9 cellular contexts compared by ENCODE assay signal in the genomic region with DNA sequence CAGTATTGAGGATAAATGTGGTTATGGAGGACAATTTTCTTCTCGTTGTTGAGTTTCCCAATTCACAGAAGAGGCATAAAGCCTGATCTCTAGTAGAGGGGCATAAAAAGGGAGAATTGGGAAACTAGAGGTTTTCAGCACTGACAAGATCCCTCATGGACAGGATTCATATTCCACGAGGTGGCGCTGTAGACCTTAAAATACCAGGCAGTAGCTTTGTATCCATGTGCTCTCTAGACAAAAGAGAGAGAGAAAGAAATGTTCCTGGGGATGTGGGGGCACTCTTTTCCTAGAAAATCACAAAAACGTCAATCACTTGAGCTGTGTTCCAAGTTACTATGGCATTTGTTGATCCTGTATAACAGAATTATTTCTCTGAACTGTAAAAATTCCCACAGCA.
DNase-seq lines count a peak whose midpoint lies in the region; ATAC-seq and TF ChIP-seq lines count a peak whose summit lies in the region.
"Had no signal": no experiment of that assay in that cellular context is flagged by ENCODE, and none has a peak within 500 bp of the region (broad histone marks: within the 10 kb centered on the region; RNA-seq: fewer than 3 reads in every experiment).

No MANE protein-coding gene starts in this region.

- H3K4me1 Mint-ChIP-seq in endothelial cell (ENCODE audit: unreplicated experiment): no peaks in the 10 kb centered on the region

- DNase-seq in AG08396 (ENCODE audit: low spot score) (peak; percentile 2), GM12864 (ENCODE audit: low read depth) (peak; percentile 4), NCI-H524 (lab: John Stamatoyannopoulos, UW) (peak; percentile 58 to 71), endothelial cell (ENCODE audit: low spot score) (peak; percentile 41), vagina (ENCODE audit: extremely low spot score in 2 of 2) (no peak), MG63 (no peak)
- DNase-seq: midbrain had no signal

- no peak overlapping the region for H3K4me3 Mint-ChIP-seq in endothelial cell (ENCODE audit: unreplicated experiment)

- no peak overlapping the region for H3K27ac Mint-ChIP-seq in endothelial cell (ENCODE audit: unreplicated experiment)

- TF ChIP-seq POLR2A in vagina (IDR thresholded peaks at IDR 0.05): no peak

- no peaks in the 10 kb centered on the region for H3K36me3 Mint-ChIP-seq in endothelial cell (ENCODE audit: low read depth, unreplicated experiment)

- H3K4me1 ChIP-seq in vagina: no peaks in the 10 kb centered on the region

- peak; percentile 27 for TF ChIP-seq CTCF in GM12864 (IDR thresholded peaks at IDR 0.05; ENCODE audit: low read depth, low read length, missing control alignments)
- peak; percentile 33 for TF ChIP-seq CTCF in endothelial cell (IDR thresholded peaks at IDR 0.05; ENCODE audit: unreplicated experiment)
- no peak for TF ChIP-seq CTCF in vagina (IDR thresholded peaks at IDR 0.05)

- H3K27me3 ChIP-seq in vagina (no peaks in the 10 kb centered on the region), MG63 (no peaks in the 10 kb centered on the region)

- H3K36me3 ChIP-seq in vagina: no peaks in the 10 kb centered on the region
- no peaks in the 10 kb centered on the region for H3K36me3 ChIP-seq in MG63

- H3K9me3 ChIP-seq in vagina (peaks cover 11% of the 10 kb centered on the region), MG63 (no peaks in the 10 kb centered on the region)

- no peak overlapping the region for H3K27ac ChIP-seq in vagina

- H3K4me3 ChIP-seq in GM12864 (ENCODE audit: low read depth, low read length) (no peak overlapping the region), vagina (no peak overlapping the region), MG63 (no peak overlapping the region)

- no peaks in the 10 kb centered on the region for H3K27me3 Mint-ChIP-seq in endothelial cell (ENCODE audit: unreplicated experiment)

- intact Hi-C loops in vagina (cut with DNase I): no loop called here

- no peaks in the 10 kb centered on the region for H3K9me3 Mint-ChIP-seq in endothelial cell (ENCODE audit: unreplicated experiment)

- no peak for ATAC-seq in GM21737 (IDR thresholded peaks at IDR 0.05; ENCODE audit: unreplicated experiment)
- ATAC-seq in HG03025 (IDR thresholded peaks at IDR 0.05; ENCODE audit: low FRiP score, unreplicated experiment): no peak

Comparison
In these comparisons a context has a peak if more than half of its experiments do, and no peak if none do; other contexts are left out.
1. DNase-seq: peak in AG08396 (single experiment), GM12864 (single experiment), NCI-H524 (2 of 2) and endothelial cell (single experiment); none in vagina (0 of 2) and MG63 (single experiment).
2. CTCF ChIP-seq: peak in GM12864 (single experiment) and endothelial cell (single experiment); none in vagina (0 of 3).